In the genomic region with DNA sequence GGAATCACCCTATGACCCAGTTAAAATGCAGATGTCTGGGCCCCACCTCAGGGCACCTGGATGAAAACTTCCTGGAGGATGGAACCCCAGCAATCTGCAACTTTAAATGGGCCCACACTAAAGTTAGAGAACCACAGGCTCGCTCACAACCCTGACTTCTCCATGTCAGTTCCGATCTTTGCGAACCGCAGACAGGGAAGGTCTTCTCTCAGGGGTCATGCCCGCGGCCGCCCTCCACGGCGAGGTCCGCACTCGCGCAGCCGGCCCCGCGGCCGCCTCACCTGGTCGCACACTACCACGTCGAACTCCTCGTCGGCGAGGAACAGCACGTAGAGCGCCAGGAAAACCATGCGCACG, we compare ENCODE assay signal across 8 cellular contexts. TPM values are rescaled to one million over a fixed set of nuclear protein-coding genes. Genes with fewer than 3 reads are reported as not detected.
DNase-seq lines count a peak whose midpoint lies in the region; ATAC-seq and TF ChIP-seq lines count a peak whose summit lies in the region.

No MANE protein-coding gene starts in this region.

- H3K27me3 Mint-ChIP-seq in CD8-positive, alpha-beta T cell (ENCODE audit: low read depth) = no peaks in the 10 kb centered on the region

- H3K9me3 ChIP-seq in CD8-positive, alpha-beta T cell (ENCODE audit: low read length) = no peaks in the 10 kb centered on the region
- no peaks in the 10 kb centered on the region for H3K9me3 ChIP-seq in muscle layer of duodenum (ENCODE audit: control insufficient read depth in 1 of 2, low read length in 2 of 2)

- TF ChIP-seq CTCF in CD8-positive, alpha-beta T cell (IDR thresholded peaks at IDR 0.05) = no peak

- intact Hi-C loops in CD8-positive, alpha-beta T cell (cut with DNase I, micrococcal nuclease) = loop anchor here (1.0 to 10.0 kb wide), 12 partner anchors 39 to 1809 kb away; partner anchors contain the start of genes GALNT12 (in 2 of the 2), STX17 (in 1 of the 2), TBC1D2 (in 1 of the 2) and TDRD7 (in 1 of the 2)

- peak overlapping the region; percentile 100 for H3K27ac Mint-ChIP-seq in CD8-positive, alpha-beta T cell

- H3K27ac ChIP-seq in CD8-positive, alpha-beta T cell (ENCODE audit: low read depth, low read length) = peak overlapping the region; percentile 95
- peak overlapping the region; percentile 100 for H3K27ac ChIP-seq in caudate nucleus (ENCODE audit: low read depth, low read length)
- H3K27ac ChIP-seq in muscle layer of duodenum (ENCODE audit: low read length) = peak overlapping the region; percentile 89

- CTCF ChIA-PET in CD8-positive, alpha-beta T cell (lab: Charles Lee) = interaction anchor here (0.5 to 3.8 kb wide), 3 partner anchors 11 to 573 kb away, joined by 3 to 18 read pairs (median 5); no protein-coding TSS in a partner anchor

- peaks cover 30% of the 10 kb centered on the region for H3K4me1 ChIP-seq in CD8-positive, alpha-beta T cell (ENCODE audit: insufficient read depth, low read length)
- H3K4me1 ChIP-seq in muscle layer of duodenum (ENCODE audit: control insufficient read depth in 1 of 2, insufficient read depth in 2 of 2, low read length in 2 of 2) = peaks cover 9 to 55% of the 10 kb centered on the region in 2 donors

- peak in 2 of 7 experiments; percentile 3 to 20 for DNase-seq in CD8-positive, alpha-beta T cell
- DNase-seq in HuH-7 (ENCODE audit: low spot score) (peak; percentile 16), caudate nucleus (lab: John Stamatoyannopoulos, UW) (peak in 2 of 61 donors; percentile 28 to 55), NCI-H526 (lab: John Stamatoyannopoulos, UW) (no peak), cortex of kidney (lab: John Stamatoyannopoulos, UW) (no peak)

- ATAC-seq in CD8-positive, alpha-beta T cell = no peak
- ATAC-seq in GM18520 (IDR thresholded peaks at IDR 0.05; ENCODE audit: unreplicated experiment) (no peak), HG02759 (IDR thresholded peaks at IDR 0.05; ENCODE audit: unreplicated experiment) (no peak)

- no peaks in the 10 kb centered on the region for H3K9me3 Mint-ChIP-seq in CD8-positive, alpha-beta T cell

- no peaks in the 10 kb centered on the region for H3K36me3 ChIP-seq in CD8-positive, alpha-beta T cell (ENCODE audit: insufficient read depth, low read length)
- peaks cover 19 to 25% of the 10 kb centered on the region in 2 donors for H3K36me3 ChIP-seq in muscle layer of duodenum (ENCODE audit: control insufficient read depth in 1 of 2, insufficient read depth in 2 of 2, low read length in 2 of 2)

- H3K27me3 ChIP-seq in CD8-positive, alpha-beta T cell (ENCODE audit: insufficient read depth, low read length) = no peaks in the 10 kb centered on the region
- H3K27me3 ChIP-seq in muscle layer of duodenum (ENCODE audit: low read depth, low read length) = no peaks in the 10 kb centered on the region

- POLR2A ChIA-PET in CD8-positive, alpha-beta T cell (lab: Charles Lee) = interaction anchor here (1.7 to 2.8 kb wide), 3 partner anchors 11 to 598 kb away, joined by 4 to 13 read pairs (median 5); no protein-coding TSS in a partner anchor

- peak overlapping the region; percentile 99 for H3K4me3 Mint-ChIP-seq in CD8-positive, alpha-beta T cell

- H3K4me3 ChIP-seq in CD8-positive, alpha-beta T cell (ENCODE audit: low read depth, low read length) = peak overlapping the region; percentile 79
- peak overlapping the region; percentile 79 to 95 for H3K4me3 ChIP-seq in muscle layer of duodenum (ENCODE audit: low read depth in 1 of 2, low read length in 2 of 2)

- peaks cover 68% of the 10 kb centered on the region for H3K36me3 Mint-ChIP-seq in CD8-positive, alpha-beta T cell

- H3K4me1 Mint-ChIP-seq in CD8-positive, alpha-beta T cell (ENCODE audit: low read depth) = peaks cover 79% of the 10 kb centered on the region

RNA-seq across cellular contexts. Expression of gene ALG2, which starts 0.5 kb away (rescaled TPM):
- total RNA-seq in CD8-positive, alpha-beta T cell = 10 to 100 TPM; 21.0 to 24.7 TPM

RNA-seq across cellular contexts. Expression of gene SEC61B, which starts 0.8 kb away (rescaled TPM):
- total RNA-seq in CD8-positive, alpha-beta T cell = 100 to 1,000 TPM; 107 to 108 TPM
